ENCODE assay signal across 8 cellular contexts in genomic region chr11:68271023-68271780, GRCh38. TPM values are rescaled to one million over a fixed set of nuclear protein-coding genes. Genes with fewer than 3 reads are reported as not detected.
DNase-seq lines count a peak whose midpoint lies in the region; ATAC-seq, FAIRE-seq and TF ChIP-seq lines count a peak whose summit lies in the region.

No MANE protein-coding gene starts in this region.

- H3K27ac ChIP-seq in heart left ventricle, result peak overlapping the region; percentile 70 to 99 (median 96)

- peak overlapping the region; percentile 65 for H3K27ac Mint-ChIP-seq in activated naive CD8-positive, alpha-beta T cell treated with anti-CD3 and anti-CD28 coated beads, Interleukin-2, amount 50 U/mL, for 24 hours

- ATAC-seq in GM21576 (IDR thresholded peaks at IDR 0.05; ENCODE audit: unreplicated experiment) (peak; percentile 15), heart left ventricle (peak; percentile 29 to 66 (median 50))
- peak; percentile 55 for ATAC-seq in activated naive CD8-positive, alpha-beta T cell treated with anti-CD3 and anti-CD28 coated beads, Interleukin-2, amount 50 U/mL, for 24 hours

- H3K36me3 ChIP-seq in heart left ventricle, result peaks cover 0 to 23% (median 19%) of the 10 kb centered on the region in 9 donors

- H3K9me3 ChIP-seq in heart left ventricle, result no peaks in the 10 kb centered on the region

- peaks cover 20% of the 10 kb centered on the region for H3K36me3 Mint-ChIP-seq in activated naive CD8-positive, alpha-beta T cell treated with anti-CD3 and anti-CD28 coated beads, Interleukin-2, amount 50 U/mL, for 24 hours (ENCODE audit: low read depth)

- TF ChIP-seq POLR2A in heart left ventricle (IDR thresholded peaks at IDR 0.05), result no peak

- H3K27me3 Mint-ChIP-seq in activated naive CD8-positive, alpha-beta T cell treated with anti-CD3 and anti-CD28 coated beads, Interleukin-2, amount 50 U/mL, for 24 hours, result no peaks in the 10 kb centered on the region

- intact Hi-C loops in heart left ventricle (cut with DNase I), result loop anchor here in 4 of 10 donors (5.0 kb wide), 2 partner anchors 59 to 111 kb away; partner anchors contain the start of gene KMT5B (in 1 of the 4)

- 2 to 4% (median 3%) methylated on average over 22 to 23 of the region's 23 CpGs for WGBS in heart left ventricle, 4 donors

- H3K4me1 ChIP-seq in heart left ventricle, result peaks cover 8 to 48% (median 31%) of the 10 kb centered on the region in 12 donors

- TF ChIP-seq CTCF in LNCaP clone FGC (IDR thresholded peaks at IDR 0.05; ENCODE audit: control insufficient read depth, extremely low read depth, insufficient read depth), result peak; percentile 50
- peak; percentile 18 to 59 (median 46) for TF ChIP-seq CTCF in heart left ventricle (IDR thresholded peaks at IDR 0.05)

- H3K4me1 Mint-ChIP-seq in activated naive CD8-positive, alpha-beta T cell treated with anti-CD3 and anti-CD28 coated beads, Interleukin-2, amount 50 U/mL, for 24 hours, result peaks cover 44% of the 10 kb centered on the region

- H3K4me3 ChIP-seq in LNCaP clone FGC (ENCODE audit: low read depth, low read length) (peak overlapping the region; percentile 97), heart left ventricle (peak overlapping the region; percentile 52 to 95 (median 82))

- peak; percentile 86 for DNase-seq in D341Med (ENCODE audit: low spot score)
- DNase-seq in LNCaP clone FGC (ENCODE audit: low read depth), result no peak
- peak; percentile 85 for DNase-seq in SK-N-DZ (ENCODE audit: low spot score)
- peak; percentile 62 for DNase-seq in activated naive CD8-positive, alpha-beta T cell treated with anti-CD3 and anti-CD28 coated beads, Interleukin-2, amount 50 U/mL, for 24 hours
- peak in 4 of 5 donors; percentile 53 to 73 (median 66) for DNase-seq in heart left ventricle
- DNase-seq in pons (ENCODE audit: low spot score), result peak; percentile 67
- DNase-seq in urothelium cell line (ENCODE audit: low spot score), result peak; percentile 79

- no peak for FAIRE-seq in urothelium cell line (lab: Jason Lieb, UNC)

- no peaks in the 10 kb centered on the region for H3K27me3 ChIP-seq in heart left ventricle

- H3K9me3 Mint-ChIP-seq in activated naive CD8-positive, alpha-beta T cell treated with anti-CD3 and anti-CD28 coated beads, Interleukin-2, amount 50 U/mL, for 24 hours, result no peaks in the 10 kb centered on the region

- peak overlapping the region; percentile 96 for H3K4me3 Mint-ChIP-seq in activated naive CD8-positive, alpha-beta T cell treated with anti-CD3 and anti-CD28 coated beads, Interleukin-2, amount 50 U/mL, for 24 hours

RNA-seq across cellular contexts. Expression of gene C11orf24, which starts 0.6 kb away (rescaled TPM):
- polyA plus RNA-seq in SK-N-DZ (2014; cell fraction: cytosol; rRNA removed), result 36.0 and 75.0 TPM in 2 replicates
- 26.4 and 29.5 TPM in 2 replicates for polyA plus RNA-seq in SK-N-DZ (2014; cell fraction: nucleus; rRNA removed)
- total RNA-seq in heart left ventricle, result 10 to 100 TPM; 17.6 to 47.1 (median 31.6) TPM
- polyA plus RNA-seq in heart left ventricle, result 10 to 100 TPM; 33.6 to 60.5 TPM

RNA-seq across cellular contexts. Expression of gene LRP5, which starts 41.2 kb away (rescaled TPM):
- 19.9 and 24.3 TPM in 2 replicates for polyA plus RNA-seq in SK-N-DZ (2014; cell fraction: cytosol; rRNA removed)
- 16.7 and 27.5 TPM in 2 replicates for polyA plus RNA-seq in SK-N-DZ (2014; cell fraction: nucleus; rRNA removed)
- 10 to 100 TPM; 34.5 to 62.5 (median 39.8) TPM for total RNA-seq in heart left ventricle
- polyA plus RNA-seq in heart left ventricle, result 10 to 100 TPM; 30.2 to 44.0 TPM

RNA-seq across cellular contexts. Expression of gene KMT5B, which starts 58.1 kb away (rescaled TPM):
- 34.8 and 41.5 TPM in 2 replicates for polyA plus RNA-seq in SK-N-DZ (2014; cell fraction: cytosol; rRNA removed)
- 38.9 and 45.3 TPM in 2 replicates for polyA plus RNA-seq in SK-N-DZ (2014; cell fraction: nucleus; rRNA removed)
- total RNA-seq in heart left ventricle, result 10 to 100 TPM; 21.5 to 37.0 (median 27.1) TPM
- polyA plus RNA-seq in heart left ventricle, result 10 to 100 TPM; 15.5 to 15.8 TPM
